ENCODE assay signal across 8 cellular contexts in the genomic region with DNA sequence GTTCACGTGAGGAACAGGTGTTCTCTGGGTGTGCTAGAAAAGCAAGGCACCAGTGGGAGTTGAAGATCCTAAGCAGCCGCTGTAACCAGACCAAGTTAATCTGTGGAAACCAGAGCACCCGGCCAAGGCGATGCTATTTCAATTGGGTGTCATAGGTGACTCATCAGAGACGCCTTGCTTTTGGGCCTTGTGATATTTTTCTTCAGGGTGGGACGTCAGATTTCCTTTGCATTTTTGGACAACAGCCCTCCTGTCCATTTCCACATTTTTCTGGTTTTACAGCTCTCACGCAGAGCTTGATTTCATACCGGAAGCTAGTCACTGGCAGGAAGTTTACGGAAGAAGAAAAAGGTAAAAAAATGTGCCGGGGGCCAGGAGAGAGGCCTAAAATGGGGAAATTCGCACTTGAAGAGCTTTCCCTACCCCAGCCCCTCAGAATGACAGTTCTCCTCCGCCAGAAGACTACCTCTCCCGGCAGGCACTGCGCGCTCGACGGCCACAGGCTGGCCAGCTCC. TPM values are rescaled to one million over a fixed set of nuclear protein-coding genes. Genes with fewer than 3 reads are reported as not detected.
DNase-seq lines count a peak whose midpoint lies in the region; ATAC-seq and TF ChIP-seq lines count a peak whose summit lies in the region.

No MANE protein-coding gene starts in this region.

- H3K4me1 Mint-ChIP-seq in memory B cell, result peaks cover 18% of the 10 kb centered on the region

- H3K27me3 Mint-ChIP-seq in memory B cell, result no peaks in the 10 kb centered on the region

- in situ Hi-C loops in brain microvascular endothelial cell (cut with HindIII; ENCODE audit: low pct_ligation_motif_present, low sequenced_read_pairs), result no loop called here

- peak overlapping the region; percentile 96 for H3K27ac Mint-ChIP-seq in memory B cell

- peak overlapping the region; percentile 98 for H3K4me3 Mint-ChIP-seq in memory B cell

- DNase-seq in AG20443 (ENCODE audit: low spot score) (peak; percentile 17), brain microvascular endothelial cell (peak; percentile 84), memory B cell (ENCODE audit: low spot score in 2 of 2) (no peak), H7 (no peak)

- TF ChIP-seq CTCF in brain microvascular endothelial cell (IDR thresholded peaks at IDR 0.05; ENCODE audit: low read depth, low read length, missing control alignments), result no peak

- no peaks in the 10 kb centered on the region for H3K9me3 Mint-ChIP-seq in memory B cell

- no peaks in the 10 kb centered on the region for H3K9me3 ChIP-seq in HUES64 (ENCODE audit: insufficient read depth, low read depth, low read length)

- H3K4me1 ChIP-seq in HUES64 (ENCODE audit: insufficient read depth, low read length), result peaks cover 15% of the 10 kb centered on the region; the same call in 1 of the 2 replicates

- peak; percentile 0 for ATAC-seq in memory B cell (ENCODE audit: low read depth)
- no peak for ATAC-seq in HG03342 (IDR thresholded peaks at IDR 0.05; ENCODE audit: unreplicated experiment)
- ATAC-seq in GM19463 (IDR thresholded peaks at IDR 0.05; ENCODE audit: unreplicated experiment), result no peak
- no peak for ATAC-seq in HG02981 (IDR thresholded peaks at IDR 0.05; ENCODE audit: unreplicated experiment)

- H3K4me3 ChIP-seq in HUES64 (ENCODE audit: low read length), result peak overlapping the region; percentile 66
- H3K4me3 ChIP-seq in brain microvascular endothelial cell (ENCODE audit: low read depth, low read length), result peak overlapping the region; percentile 41
- H3K4me3 ChIP-seq in H7 (ENCODE audit: insufficient read depth, low read depth, low read length), result no peak overlapping the region

- no peak overlapping the region for H3K9ac ChIP-seq in HUES64 (ENCODE audit: low read depth, low read length)

- no peaks in the 10 kb centered on the region for H3K36me3 Mint-ChIP-seq in memory B cell

- H3K27me3 ChIP-seq in HUES64 (ENCODE audit: insufficient read depth, low read length) (peaks cover 13% of the 10 kb centered on the region; the same call in 1 of the 2 replicates), brain microvascular endothelial cell (replicated peaks) (no peaks in the 10 kb centered on the region), H7 (ENCODE audit: control insufficient read depth, insufficient read depth, low read length) (peaks cover 4% of the 10 kb centered on the region)

- H3K27ac ChIP-seq in HUES64 (ENCODE audit: low read depth, low read length), result no peak overlapping the region
- peak overlapping the region; percentile 77 for H3K27ac ChIP-seq in brain microvascular endothelial cell

- WGBS in HUES64, result 16% methylated on average over 17 of the region's 17 CpGs

- H3K36me3 ChIP-seq in HUES64 (ENCODE audit: insufficient read depth, low read length) (no peaks in the 10 kb centered on the region), brain microvascular endothelial cell (replicated peaks) (no peaks in the 10 kb centered on the region), H7 (replicated peaks; ENCODE audit: control insufficient read depth, insufficient read depth, low read length) (no peaks in the 10 kb centered on the region)

RNA-seq across cellular contexts. Expression of gene KBTBD8, which starts 0.5 kb away (rescaled TPM):
- polyA plus RNA-seq in HUES64 (2013, experiment 1 of 2), result 12.0 TPM
- 13.2 TPM for polyA plus RNA-seq in HUES64 (2013, experiment 2 of 2)
- total RNA-seq in H7 (2014; rRNA removed; shearing (Covaris generic)), result 6.7 and 11.8 TPM in 2 replicates

Comparison
In these comparisons a context has a peak if more than half of its experiments do, and no peak if none do; other contexts are left out.
1. DNase-seq: peak in AG20443 (single experiment) and brain microvascular endothelial cell (single experiment); none in memory B cell (0 of 2) and H7 (single experiment).